21 cellular contexts compared by ENCODE assay signal in the genomic region with DNA sequence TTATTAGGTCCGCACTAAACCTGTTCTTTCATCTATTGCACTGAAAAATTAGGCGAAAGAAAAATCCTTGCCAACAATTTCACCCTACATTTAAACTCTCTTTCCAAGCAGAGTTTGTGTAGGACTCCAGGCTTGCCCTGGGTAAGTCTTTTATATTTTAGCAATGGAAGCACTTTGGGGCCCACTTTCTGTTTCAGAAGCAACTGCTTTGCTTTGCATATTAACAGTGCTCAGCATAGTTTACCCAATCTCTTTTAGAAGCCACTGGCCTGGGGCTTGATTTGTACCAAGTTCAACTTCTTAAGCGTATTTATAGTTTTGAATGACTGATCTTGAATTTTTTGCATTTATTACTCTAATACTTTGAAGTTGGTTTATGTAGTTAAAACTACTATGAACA.
DNase-seq lines count a peak whose midpoint lies in the region; ATAC-seq and TF ChIP-seq lines count a peak whose summit lies in the region.
"Had no signal": no experiment of that assay in that cellular context is flagged by ENCODE, and none has a peak within 500 bp of the region (broad histone marks: within the 10 kb centered on the region; RNA-seq: fewer than 3 reads in every experiment).

No MANE protein-coding gene starts in this region.

- no peak overlapping the region for H3K4me3 ChIP-seq in OCI-LY3 (ENCODE audit: low read length)
- H3K4me3 ChIP-seq: gastrocnemius medialis, hepatocyte, upper lobe of left lung had no signal

- no peaks in the 10 kb centered on the region for H3K79me2 ChIP-seq in OCI-LY3 (ENCODE audit: low read length)
- H3K79me2 ChIP-seq: hepatocyte, parathyroid adenoma had no signal

- H3K27ac ChIP-seq in OCI-LY3 (ENCODE audit: low read length) = no peak overlapping the region
- H3K27ac ChIP-seq: C4-2B, gastrocnemius medialis, hepatocyte, parathyroid adenoma, upper lobe of left lung had no signal

- no peaks in the 10 kb centered on the region for H3K36me3 Mint-ChIP-seq in T-helper 2 cell treated with Interferon-gamma antibody and Interleukin-4, amounts not matched to agents 5 μg/mL and 100 μg/mL, for 36 hours (ENCODE audit: low read depth)

- peaks cover 5% of the 10 kb centered on the region for H3K4me1 Mint-ChIP-seq in T-helper 2 cell treated with Interferon-gamma antibody and Interleukin-4, amounts not matched to agents 5 μg/mL and 100 μg/mL, for 36 hours (ENCODE audit: low read depth)
- H3K4me1 Mint-ChIP-seq: central memory CD8-positive, alpha-beta T cell had no signal

- H3K4me1 ChIP-seq in OCI-LY3 (ENCODE audit: low read length) = peaks cover 42% of the 10 kb centered on the region
- H3K4me1 ChIP-seq: gastrocnemius medialis, parathyroid adenoma, upper lobe of left lung had no signal

- H2AFZ ChIP-seq in OCI-LY3 (ENCODE audit: low read depth, low read length) = peak overlapping the region; percentile 22; the same call in 1 of the 2 replicates
- H2AFZ ChIP-seq: hepatocyte, parathyroid adenoma had no signal

- H4K20me1 ChIP-seq in OCI-LY3 (ENCODE audit: insufficient read depth, low read length) = no peaks in the 10 kb centered on the region

- no peaks in the 10 kb centered on the region for H3K9me3 Mint-ChIP-seq in T-helper 2 cell treated with Interferon-gamma antibody and Interleukin-4, amounts not matched to agents 5 μg/mL and 100 μg/mL, for 36 hours
- H3K9me3 Mint-ChIP-seq: activated T-cell treated with anti-CD3 and anti-CD28 coated beads, Interleukin-2, amount 50 U/mL, for 4 hours; central memory CD8-positive, alpha-beta T cell had no signal

- H3K9ac ChIP-seq in OCI-LY3 (ENCODE audit: low read length) = no peak overlapping the region
- H3K9ac ChIP-seq: parathyroid adenoma had no signal

- H3K27me3 Mint-ChIP-seq in T-helper 2 cell treated with Interferon-gamma antibody and Interleukin-4, amounts not matched to agents 5 μg/mL and 100 μg/mL, for 36 hours (ENCODE audit: low read depth) = no peaks in the 10 kb centered on the region
- H3K27me3 Mint-ChIP-seq: central memory CD8-positive, alpha-beta T cell had no signal

- no peak for TF ChIP-seq CTCF in OCI-LY3 (IDR thresholded peaks at IDR 0.05; ENCODE audit: low read depth, low read length)

- H3K27ac Mint-ChIP-seq in T-helper 2 cell treated with Interferon-gamma antibody and Interleukin-4, amounts not matched to agents 5 μg/mL and 100 μg/mL, for 36 hours = no peak overlapping the region

- H3K27me3 ChIP-seq in OCI-LY3 (ENCODE audit: low read depth, low read length) = no peaks in the 10 kb centered on the region
- H3K27me3 ChIP-seq: gastrocnemius medialis, hepatocyte, upper lobe of left lung had no signal

- H3K9me3 ChIP-seq in OCI-LY3 (ENCODE audit: insufficient read depth, low read length) = no peaks in the 10 kb centered on the region
- H3K9me3 ChIP-seq: gastrocnemius medialis, upper lobe of left lung had no signal

- peaks cover 3% of the 10 kb centered on the region for H3K36me3 ChIP-seq in OCI-LY3 (replicated peaks; ENCODE audit: low read depth, low read length)
- H3K36me3 ChIP-seq: gastrocnemius medialis, upper lobe of left lung had no signal

- no peak overlapping the region for H3K4me3 Mint-ChIP-seq in T-helper 2 cell treated with Interferon-gamma antibody and Interleukin-4, amounts not matched to agents 5 μg/mL and 100 μg/mL, for 36 hours
- H3K4me3 Mint-ChIP-seq: activated T-cell treated with anti-CD3 and anti-CD28 coated beads, Interleukin-2, amount 50 U/mL, for 4 hours; central memory CD8-positive, alpha-beta T cell had no signal

- DNase-seq in NCI-H1436 treated with DMSO at 0.1 percent for 48 hours (lab: John Stamatoyannopoulos, UW) (no peak), SHP77 (lab: John Stamatoyannopoulos, UW) (no peak)
- DNase-seq in T-helper 2 cell treated with Interferon-gamma antibody and Interleukin-4, amounts not matched to agents 5 μg/mL and 100 μg/mL, for 36 hours (ENCODE audit: low spot score) = no peak
- DNase-seq: activated CD4-positive, alpha-beta T cell treated with anti-CD3 and anti-CD28 coated beads for 4 hours; activated naive CD4-positive, alpha-beta T cell; activated T-cell treated with anti-CD3 and anti-CD28 coated beads, Interleukin-2, amount 50 U/mL, for 4 hours; DND-41; gastrocnemius medialis; Karpas-422; NCI-H446 treated with DMSO at 0.1 percent for 48 hours; NCI-H82; stimulated activated CD4-positive, alpha-beta T cell treated with anti-CD3 and anti-CD28 coated beads, Interleukin-2, amount 100 ng/mL, for 24 hours; upper lobe of left lung had no signal

- H3K4me2 ChIP-seq in OCI-LY3 (ENCODE audit: low read length) = peak overlapping the region; percentile 8; the same call in 1 of the 2 replicates
- H3K4me2 ChIP-seq: hepatocyte had no signal

- peak; percentile 51 for ATAC-seq in GM19328 (IDR thresholded peaks at IDR 0.05; ENCODE audit: unreplicated experiment)
- ATAC-seq in HG02798 (IDR thresholded peaks at IDR 0.05; ENCODE audit: poor library complexity, unreplicated experiment) = peak; percentile 82
- no peak for ATAC-seq in SK-N-SH treated with all-trans-retinoic acid at 6 μM for 48 hours
- ATAC-seq: activated T-cell treated with anti-CD3 and anti-CD28 coated beads, Interleukin-2, amount 50 U/mL, for 4 hours; gastrocnemius medialis had no signal

TF ChIP-seq in SK-N-SH treated with all-trans-retinoic acid at 6 μM for 48 hours, 23 proteins besides CTCF, POLR2A, EP300 and RAD21 (continues in another document):
- no peak for TF ChIP-seq TCF4 (CRISPR knock-in tag; IDR thresholded peaks at IDR 0.05; ENCODE audit: borderline replicate concordance)
- TF ChIP-seq, protein P1, sequence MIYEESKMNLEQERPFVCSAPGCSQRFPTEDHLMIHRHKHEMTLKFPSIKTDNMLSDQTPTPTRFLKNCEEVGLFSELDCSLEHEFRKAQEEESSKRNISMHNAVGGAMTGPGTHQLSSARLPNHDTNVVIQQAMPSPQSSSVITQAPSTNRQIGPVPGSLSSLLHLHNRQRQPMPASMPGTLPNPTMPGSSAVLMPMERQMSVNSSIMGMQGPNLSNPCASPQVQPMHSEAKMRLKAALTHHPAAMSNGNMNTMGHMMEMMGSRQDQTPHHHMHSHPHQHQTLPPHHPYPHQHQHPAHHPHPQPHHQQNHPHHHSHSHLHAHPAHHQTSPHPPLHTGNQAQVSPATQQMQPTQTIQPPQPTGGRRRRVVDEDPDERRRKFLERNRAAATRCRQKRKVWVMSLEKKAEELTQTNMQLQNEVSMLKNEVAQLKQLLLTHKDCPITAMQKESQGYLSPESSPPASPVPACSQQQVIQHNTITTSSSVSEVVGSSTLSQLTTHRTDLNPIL (CRISPR knock-in tag; IDR thresholded peaks at IDR 0.05; ENCODE audit: low read depth) = no peak
- TF ChIP-seq GLIS3 (CRISPR knock-in tag; IDR thresholded peaks at IDR 0.05) = no peak
- TF ChIP-seq ARNTL (CRISPR knock-in tag; IDR thresholded peaks at IDR 0.05; ENCODE audit: borderline replicate concordance, low read depth) = no peak
- no peak for TF ChIP-seq BACH2 (CRISPR knock-in tag; IDR thresholded peaks at IDR 0.05; ENCODE audit: borderline replicate concordance)
- TF ChIP-seq ZC3H10 (CRISPR knock-in tag; IDR thresholded peaks at IDR 0.05) = no peak
- TF ChIP-seq ZFP30 (CRISPR knock-in tag; IDR thresholded peaks at IDR 0.05) = no peak
- TF ChIP-seq, protein P2, sequence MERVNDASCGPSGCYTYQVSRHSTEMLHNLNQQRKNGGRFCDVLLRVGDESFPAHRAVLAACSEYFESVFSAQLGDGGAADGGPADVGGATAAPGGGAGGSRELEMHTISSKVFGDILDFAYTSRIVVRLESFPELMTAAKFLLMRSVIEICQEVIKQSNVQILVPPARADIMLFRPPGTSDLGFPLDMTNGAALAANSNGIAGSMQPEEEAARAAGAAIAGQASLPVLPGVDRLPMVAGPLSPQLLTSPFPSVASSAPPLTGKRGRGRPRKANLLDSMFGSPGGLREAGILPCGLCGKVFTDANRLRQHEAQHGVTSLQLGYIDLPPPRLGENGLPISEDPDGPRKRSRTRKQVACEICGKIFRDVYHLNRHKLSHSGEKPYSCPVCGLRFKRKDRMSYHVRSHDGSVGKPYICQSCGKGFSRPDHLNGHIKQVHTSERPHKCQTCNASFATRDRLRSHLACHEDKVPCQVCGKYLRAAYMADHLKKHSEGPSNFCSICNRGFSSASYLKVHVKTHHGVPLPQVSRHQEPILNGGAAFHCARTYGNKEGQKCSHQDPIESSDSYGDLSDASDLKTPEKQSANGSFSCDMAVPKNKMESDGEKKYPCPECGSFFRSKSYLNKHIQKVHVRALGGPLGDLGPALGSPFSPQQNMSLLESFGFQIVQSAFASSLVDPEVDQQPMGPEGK (CRISPR knock-in tag; IDR thresholded peaks at IDR 0.05; ENCODE audit: borderline replicate concordance) = no peak
- TF ChIP-seq TOX (CRISPR knock-in tag; IDR thresholded peaks at IDR 0.05; ENCODE audit: borderline replicate concordance) = no peak
- TF ChIP-seq ZFP3 (CRISPR knock-in tag; IDR thresholded peaks at IDR 0.05) = no peak
- TF ChIP-seq, protein P3, sequence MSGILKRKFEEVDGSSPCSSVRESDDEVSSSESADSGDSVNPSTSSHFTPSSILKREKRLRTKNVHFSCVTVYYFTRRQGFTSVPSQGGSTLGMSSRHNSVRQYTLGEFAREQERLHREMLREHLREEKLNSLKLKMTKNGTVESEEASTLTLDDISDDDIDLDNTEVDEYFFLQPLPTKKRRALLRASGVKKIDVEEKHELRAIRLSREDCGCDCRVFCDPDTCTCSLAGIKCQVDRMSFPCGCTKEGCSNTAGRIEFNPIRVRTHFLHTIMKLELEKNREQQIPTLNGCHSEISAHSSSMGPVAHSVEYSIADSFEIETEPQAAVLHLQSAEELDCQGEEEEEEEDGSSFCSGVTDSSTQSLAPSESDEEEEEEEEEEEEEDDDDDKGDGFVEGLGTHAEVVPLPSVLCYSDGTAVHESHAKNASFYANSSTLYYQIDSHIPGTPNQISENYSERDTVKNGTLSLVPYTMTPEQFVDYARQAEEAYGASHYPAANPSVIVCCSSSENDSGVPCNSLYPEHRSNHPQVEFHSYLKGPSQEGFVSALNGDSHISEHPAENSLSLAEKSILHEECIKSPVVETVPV (CRISPR knock-in tag; IDR thresholded peaks at IDR 0.05) = no peak
- TF ChIP-seq PPARA (CRISPR knock-in tag; IDR thresholded peaks at IDR 0.05; ENCODE audit: borderline replicate concordance) = no peak
